In genomic region chr1:50978144-50978851, GRCh38 we compare ENCODE assay signal across 8 cellular contexts. TPM values are rescaled to one million over a fixed set of nuclear protein-coding genes. Genes with fewer than 3 reads are reported as not detected.
DNase-seq lines count a peak whose midpoint lies in the region; ATAC-seq and TF ChIP-seq lines count a peak whose summit lies in the region.

No MANE protein-coding gene starts in this region.

- no peaks in the 10 kb centered on the region for H3K9me3 Mint-ChIP-seq in T-cell

- H3K4me3 Mint-ChIP-seq in T-cell = peak overlapping the region; percentile 82 to 85 (median 83)

- ATAC-seq in T-cell (replicated peaks in 1 of 4) = peak; percentile 29 to 56 (median 53)

- CTCF ChIA-PET in HEK293T (lab: Yijun Ruan, JAX) (no interaction called here), T-cell (lab: Charles Lee) (interaction anchor here in 1 of 2 donors (3.6 to 3.8 kb wide), 2 partner anchors 9 to 49 kb away, joined by 10 to 18 read pairs; partner anchors contain the start of gene CDKN2C)

- H3K27me3 Mint-ChIP-seq in T-cell = peaks cover 0 to 34% of the 10 kb centered on the region in 2 donors

- peaks cover 20 to 33% (median 22%) of the 10 kb centered on the region in 3 donors for H3K4me1 Mint-ChIP-seq in T-cell

- POLR2A ChIA-PET in HEK293T (lab: Yijun Ruan, JAX) (interaction anchor here (0.9 to 4.4 kb wide), 7 partner anchors 9 to 50 kb away, joined by 3 to 58 read pairs (median 7); partner anchors contain the start of genes CDKN2C and FAF1), T-cell (lab: Charles Lee) (interaction anchor here in 1 of 2 donors (0.6 to 0.9 kb wide), 3 partner anchors 9 to 41 kb away, joined by 3 to 5 read pairs (median 4); no protein-coding TSS in a partner anchor)

- DNase-seq in activated CD4-positive, CD25-positive, alpha-beta regulatory T cell treated with anti-CD3 and anti-CD28 coated beads, Interleukin-2, amount 50 U/mL, for 72 hours = peak; percentile 47
- no peak for DNase-seq in activated CD4-positive, CD25-positive, alpha-beta regulatory T cell (lab: John Stamatoyannopoulos, UW)
- peak; percentile 61 for DNase-seq in HEK293T (ENCODE audit: extremely low spot score)
- peak; percentile 73 for DNase-seq in NAMALWA (ENCODE audit: low spot score)
- peak in 13 of 34 experiments; percentile 1 to 32 (median 7) for DNase-seq in T-cell
- DNase-seq in cerebellum (ENCODE audit: low spot score) = peak; percentile 28
- peak; percentile 34 for DNase-seq in kidney glomerular epithelial cell (lab: John Stamatoyannopoulos, UW)
- peak; percentile 30 for DNase-seq in stimulated activated CD4-positive, alpha-beta T cell treated with anti-CD3 and anti-CD28 coated beads, Interleukin-4, amount 100 ng/mL, for 1 hour

- H3K36me3 Mint-ChIP-seq in T-cell = no peaks in the 10 kb centered on the region

- H3K27ac Mint-ChIP-seq in T-cell = peak overlapping the region; percentile 80 to 88

TF ChIP-seq in HEK293T, 16 proteins besides CTCF, POLR2A, EP300 and RAD21:
- no peak for TF ChIP-seq FOXM1 (IDR thresholded peaks at IDR 0.05; ENCODE audit: borderline replicate concordance)
- no peak for TF ChIP-seq BHLHE40 (IDR thresholded peaks at IDR 0.05; ENCODE audit: borderline replicate concordance)
- no peak for TF ChIP-seq PKNOX1 (IDR thresholded peaks at IDR 0.05)
- 0 out of 2 replicates have a peak, but pooled peaks have one; percentile 7 for TF ChIP-seq L3MBTL2 (conservative IDR thresholded peaks at IDR 0.05)

RNA-seq across cellular contexts. Expression of gene CDKN2C, which starts 8.3 kb away (rescaled TPM):
- 1 to 10 TPM; 3.2 to 7.1 (median 5.0) TPM for total RNA-seq in T-cell
- 6.2 TPM for total RNA-seq in cerebellum

RNA-seq across cellular contexts. Expression of gene FAF1, which starts 18.2 kb away (rescaled TPM):
- total RNA-seq in T-cell (10 to 100 TPM; 34.6 to 57.8 (median 35.5) TPM), cerebellum (30.0 TPM)

Comparison
In these comparisons a context has a peak if more than half of its experiments do, and no peak if none do; other contexts are left out.
1. DNase-seq: peak in activated CD4-positive, CD25-positive, alpha-beta regulatory T cell treated with anti-CD3 and anti-CD28 coated beads, Interleukin-2, amount 50 U/mL, for 72 hours (single experiment), HEK293T (single experiment), NAMALWA (single experiment), cerebellum (single experiment), kidney glomerular epithelial cell (single experiment) and stimulated activated CD4-positive, alpha-beta T cell treated with anti-CD3 and anti-CD28 coated beads, Interleukin-4, amount 100 ng/mL, for 1 hour (single experiment); none in activated CD4-positive, CD25-positive, alpha-beta regulatory T cell (0 of 4).